Comparison of ENCODE assay signal across 1 cellular context in genomic region chr3:64915778-64916177, GRCh38.
TF ChIP-seq lines count a peak whose summit lies in the region.

No MANE protein-coding gene starts in this region.

TF ChIP-seq in IMR-90, 13 proteins besides CTCF, POLR2A, EP300 and RAD21:
- TF ChIP-seq MAFK (IDR thresholded peaks at IDR 0.05; ENCODE audit: low read depth, low read length) = no peak
- TF ChIP-seq CHD1 (IDR thresholded peaks at IDR 0.05; ENCODE audit: low read depth, low read length) = no peak
- TF ChIP-seq MXI1 (IDR thresholded peaks at IDR 0.05; ENCODE audit: borderline replicate concordance, low read depth, low read length) = no peak
- TF ChIP-seq SMC3 (IDR thresholded peaks at IDR 0.05; ENCODE audit: low read depth, low read length) = no peak
- TF ChIP-seq USF2 (IDR thresholded peaks at IDR 0.05; ENCODE audit: low read depth, low read length) = no peak
- no peak for TF ChIP-seq NFE2L2 (IDR thresholded peaks at IDR 0.05; ENCODE audit: low read depth, low read length)
- TF ChIP-seq RCOR1 (IDR thresholded peaks at IDR 0.05; ENCODE audit: insufficient replicate concordance, low read length) = no peak
- TF ChIP-seq BHLHE40 (IDR thresholded peaks at IDR 0.05; ENCODE audit: low read depth, low read length) = no peak
- TF ChIP-seq CEBPB (IDR thresholded peaks at IDR 0.05; ENCODE audit: low read depth, low read length) = no peak
- TF ChIP-seq FOS (IDR thresholded peaks at IDR 0.05; ENCODE audit: low read depth, low read length) = no peak
